In the genomic region with DNA sequence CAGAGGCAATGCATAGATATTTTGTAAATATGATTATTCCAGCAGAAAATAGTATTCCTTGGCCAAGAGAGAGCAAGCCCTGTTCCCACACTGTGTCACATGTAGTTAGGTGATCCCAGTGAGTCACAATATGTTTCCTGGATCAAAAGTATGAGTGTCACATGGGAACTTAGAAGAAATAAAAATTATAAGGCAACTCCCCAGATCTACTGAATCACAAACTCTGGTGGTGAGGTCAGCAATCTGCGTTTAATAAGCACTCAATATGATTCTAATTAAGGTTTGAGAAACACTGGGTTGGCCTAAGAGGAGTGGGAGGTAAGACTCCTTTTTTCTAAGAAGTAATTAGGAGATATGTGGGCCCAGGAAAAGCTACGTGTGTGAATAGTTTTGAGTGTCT, we compare ENCODE assay signal across 16 cellular contexts.
DNase-seq lines count a peak whose midpoint lies in the region; ATAC-seq and TF ChIP-seq lines count a peak whose summit lies in the region.
"Had no signal": no experiment of that assay in that cellular context is flagged by ENCODE, and none has a peak within 500 bp of the region (broad histone marks: within the 10 kb centered on the region; RNA-seq: fewer than 3 reads in every experiment).

No MANE protein-coding gene starts in this region.

- no peak overlapping the region for H2AFZ ChIP-seq in GM23248

- no peaks in the 10 kb centered on the region for H3K36me3 Mint-ChIP-seq in CD8-positive, alpha-beta memory T cell
- H3K36me3 Mint-ChIP-seq: IgD-negative memory B cell had no signal

- no peak overlapping the region for H3K4me3 Mint-ChIP-seq in CD8-positive, alpha-beta memory T cell
- H3K4me3 Mint-ChIP-seq: CD4-positive, alpha-beta T cell; H9; IgD-negative memory B cell had no signal

- WGBS in GM23248 (ENCODE audit: low coverage in 1 of 2, low lambda C conversion rate in 2 of 2, missing lambda C conversion rate in 2 of 2), 2 experiments, result 2 to 3% methylated on average over 2 of the region's 2 CpGs

- no peak overlapping the region for H3K4me2 ChIP-seq in GM23248 (ENCODE audit: unreplicated experiment)
- H3K4me2 ChIP-seq: A549; BLaER1 treated with 17β-estradiol and CSF1 and Interleukin-3, amounts not matched to agents 10 nM and 100 nM had no signal

- no peaks in the 10 kb centered on the region for H3K9me2 ChIP-seq in GM23248 (ENCODE audit: insufficient read depth)

- no peaks in the 10 kb centered on the region for H3K27me3 Mint-ChIP-seq in CD8-positive, alpha-beta memory T cell
- H3K27me3 Mint-ChIP-seq: CD4-positive, alpha-beta T cell; IgD-negative memory B cell had no signal

- H3K36me3 ChIP-seq in GM23248 (ENCODE audit: low read depth), result no peaks in the 10 kb centered on the region
- H3K36me3 ChIP-seq in adipocyte (ENCODE audit: control insufficient read depth, insufficient read depth, low read length, severe bottlenecking), result no peaks in the 10 kb centered on the region
- H3K36me3 ChIP-seq in CD8-positive, alpha-beta memory T cell (ENCODE audit: insufficient read depth, low read length), result no peaks in the 10 kb centered on the region
- H3K36me3 ChIP-seq: BLaER1 treated with 17β-estradiol and CSF1 and Interleukin-3, amounts not matched to agents 10 nM and 100 nM had no signal

- POLR2A ChIA-PET in CD8-positive, alpha-beta memory T cell (lab: Charles Lee), result no interaction called here

- H3K9me3 Mint-ChIP-seq in CD8-positive, alpha-beta memory T cell, result peaks cover 6 to 20% (median 11%) of the 10 kb centered on the region in 5 donors

- no peaks in the 10 kb centered on the region for H3K27me3 ChIP-seq in GM23248 (replicated peaks; ENCODE audit: insufficient read depth)
- no peaks in the 10 kb centered on the region for H3K27me3 ChIP-seq in adipocyte (replicated peaks; ENCODE audit: control insufficient read depth, insufficient read depth, low read length)
- no peaks in the 10 kb centered on the region for H3K27me3 ChIP-seq in CD8-positive, alpha-beta memory T cell (ENCODE audit: insufficient read depth, low read length, poor library complexity, severe bottlenecking)
- H3K27me3 ChIP-seq: BLaER1 treated with 17β-estradiol and CSF1 and Interleukin-3, amounts not matched to agents 10 nM and 100 nM had no signal

- H3K79me2 ChIP-seq in GM23248 (ENCODE audit: insufficient read depth), result no peaks in the 10 kb centered on the region

- H3K27ac ChIP-seq in GM23248, result no peak overlapping the region
- no peak overlapping the region for H3K27ac ChIP-seq in CD8-positive, alpha-beta memory T cell (ENCODE audit: low read depth, low read length)
- H3K27ac ChIP-seq: A549; BLaER1 treated with 17β-estradiol and CSF1 and Interleukin-3, amounts not matched to agents 10 nM and 100 nM had no signal

- no peak for TF ChIP-seq CTCF in retinal pigment epithelial cell (conservative IDR thresholded peaks at IDR 0.05; ENCODE audit: low read depth, low read length)

- H3K4me3 ChIP-seq in GM23248 (no peak overlapping the region), adipocyte (ENCODE audit: low read length) (no peak overlapping the region), retinal pigment epithelial cell (ENCODE audit: low read length) (no peak overlapping the region)
- H3K4me3 ChIP-seq in CD8-positive, alpha-beta memory T cell (ENCODE audit: low read length), result no peak overlapping the region
- H3K4me3 ChIP-seq: A549; BLaER1 treated with 17β-estradiol and CSF1 and Interleukin-3, amounts not matched to agents 10 nM and 100 nM had no signal

- H4K20me1 ChIP-seq in GM23248 (ENCODE audit: insufficient read depth), result no peaks in the 10 kb centered on the region
- H4K20me1 ChIP-seq: BLaER1 treated with 17β-estradiol and CSF1 and Interleukin-3, amounts not matched to agents 10 nM and 100 nM had no signal

- no peaks in the 10 kb centered on the region for H3K4me1 ChIP-seq in GM23248 (ENCODE audit: insufficient read depth)
- H3K4me1 ChIP-seq in adipocyte (ENCODE audit: control insufficient read depth, insufficient read depth, low read length), result peaks cover 8% of the 10 kb centered on the region
- no peaks in the 10 kb centered on the region for H3K4me1 ChIP-seq in CD8-positive, alpha-beta memory T cell (ENCODE audit: insufficient read depth, low read length)
- H3K4me1 ChIP-seq: A549; BLaER1 treated with 17β-estradiol and CSF1 and Interleukin-3, amounts not matched to agents 10 nM and 100 nM had no signal

- DNase-seq in GM23248 (peak; percentile 40), adipocyte (ENCODE audit: low read depth) (peak; percentile 47), fibroblast of peridontal ligament (ENCODE audit: extremely low read depth) (peak; percentile 2), retinal pigment epithelial cell (ENCODE audit: low read depth) (peak; percentile 38), AG20443 (ENCODE audit: low spot score) (no peak)
- DNase-seq in CD8-positive, alpha-beta memory T cell, result no peak
- DNase-seq: AML-193; CD4-positive, alpha-beta T cell; DMS79; GOT3; H9; KG1 had no signal

- H3F3A ChIP-seq in GM23248 (ENCODE audit: insufficient read depth), result no peaks in the 10 kb centered on the region

- H3K4me1 Mint-ChIP-seq in CD8-positive, alpha-beta memory T cell, result no peaks in the 10 kb centered on the region
- H3K4me1 Mint-ChIP-seq: H9, IgD-negative memory B cell had no signal

- no peak for ATAC-seq in HG02885 (IDR thresholded peaks at IDR 0.05; ENCODE audit: poor library complexity, unreplicated experiment)
- ATAC-seq: A549 had no signal

- no peak overlapping the region for H3K27ac Mint-ChIP-seq in CD8-positive, alpha-beta memory T cell
- H3K27ac Mint-ChIP-seq: CD4-positive, alpha-beta T cell; H9; IgD-negative memory B cell had no signal

- CTCF ChIA-PET in CD8-positive, alpha-beta memory T cell (lab: Charles Lee), result no interaction called here

- H3K9me3 ChIP-seq in GM23248 (ENCODE audit: low read depth) (no peaks in the 10 kb centered on the region), adipocyte (ENCODE audit: control insufficient read depth, low read length) (no peaks in the 10 kb centered on the region)
- no peaks in the 10 kb centered on the region for H3K9me3 ChIP-seq in CD8-positive, alpha-beta memory T cell (ENCODE audit: low read length)
- H3K9me3 ChIP-seq: A549; BLaER1 treated with 17β-estradiol and CSF1 and Interleukin-3, amounts not matched to agents 10 nM and 100 nM had no signal

- in situ Hi-C loops in GM23248 (cut with MboI), result no loop called here

- H3K9ac ChIP-seq in GM23248 (no peak overlapping the region), adipocyte (ENCODE audit: low read length) (no peak overlapping the region)
- H3K9ac ChIP-seq: BLaER1 treated with 17β-estradiol and CSF1 and Interleukin-3, amounts not matched to agents 10 nM and 100 nM had no signal

Comparison
In these comparisons a context has a peak if more than half of its experiments do, and no peak if none do; other contexts are left out.
1. DNase-seq: peak in GM23248 (single experiment), adipocyte (single experiment), fibroblast of peridontal ligament (single experiment) and retinal pigment epithelial cell (single experiment); none in CD8-positive, alpha-beta memory T cell (0 of 5) and AG20443 (single experiment).